10 cellular contexts compared by ENCODE assay signal in the genomic region with DNA sequence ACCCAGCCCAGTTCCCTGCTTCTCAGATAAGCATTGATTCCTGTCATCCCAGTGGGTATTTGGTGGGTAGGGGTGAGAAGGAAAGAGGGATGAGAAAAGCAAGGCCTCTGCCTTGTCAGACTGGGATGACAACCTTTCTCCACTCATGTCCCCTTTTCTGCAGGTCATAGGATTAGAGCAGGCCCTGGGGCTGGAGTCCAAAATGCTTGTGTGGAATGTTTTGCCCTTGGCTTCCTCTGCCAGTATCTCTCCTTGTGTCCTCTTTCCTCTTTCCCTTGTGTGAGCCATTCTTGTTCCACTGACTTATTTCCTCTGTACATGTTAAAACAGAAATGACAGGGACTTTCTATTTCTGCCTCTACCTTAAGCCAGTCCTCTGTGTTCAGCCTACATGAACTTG. TPM values are rescaled to one million over a fixed set of nuclear protein-coding genes. Genes with fewer than 3 reads are reported as not detected.
DNase-seq lines count a peak whose midpoint lies in the region; ATAC-seq, FAIRE-seq and TF ChIP-seq lines count a peak whose summit lies in the region.
"Had no signal": no experiment of that assay in that cellular context is flagged by ENCODE, and none has a peak within 500 bp of the region (broad histone marks: within the 10 kb centered on the region; RNA-seq: fewer than 3 reads in every experiment).

No MANE protein-coding gene starts in this region.

- H3K9ac ChIP-seq in SK-N-SH = 0 out of 2 replicates have a peak overlapping the region, but pooled peaks have one; percentile 24
- H3K9ac ChIP-seq in astrocyte (ENCODE audit: low read length) = no peak overlapping the region

- H3K27ac ChIP-seq in SK-N-SH (ENCODE audit: low read depth in 2 of 2, low read length in 1 of 2) (peak overlapping the region in 1 of 2 experiments; percentile 14; a peak in 1 of 4 replicates), astrocyte (ENCODE audit: low read depth, low read length) (no peak overlapping the region), right lobe of liver (peak overlapping the region in 1 of 3 donors; percentile 14), suprapubic skin (peak overlapping the region; percentile 94)
- H3K27ac ChIP-seq: 22Rv1 had no signal

- H3K9me2 ChIP-seq in SK-N-SH = no peaks in the 10 kb centered on the region

- peaks cover 4% of the 10 kb centered on the region for H3F3A ChIP-seq in SK-N-SH (replicated peaks; ENCODE audit: insufficient read depth)

- H3K9me3 ChIP-seq in SK-N-SH = no peaks in the 10 kb centered on the region
- no peaks in the 10 kb centered on the region for H3K9me3 ChIP-seq in astrocyte (ENCODE audit: insufficient read depth, low read depth, low read length)
- no peaks in the 10 kb centered on the region for H3K9me3 ChIP-seq in right lobe of liver
- H3K9me3 ChIP-seq in suprapubic skin = no peaks in the 10 kb centered on the region

- H3K4me3 ChIP-seq in SK-N-SH (ENCODE audit: low read depth in 2 of 2, low read length in 1 of 2) (no peak overlapping the region), astrocyte (ENCODE audit: insufficient read depth, low read depth, low read length) (no peak overlapping the region), right lobe of liver (no peak overlapping the region), suprapubic skin (no peak overlapping the region)

- ATAC-seq in SK-N-SH treated with all-trans-retinoic acid at 6 μM for 48 hours (no peak), right lobe of liver (peak in 3 of 4 donors; percentile 8 to 40 (median 26))

- peak overlapping the region; percentile 58 for H3K27ac Mint-ChIP-seq in astrocyte (ENCODE audit: unreplicated experiment)

- no peak for TF ChIP-seq RAD21 in SK-N-SH (IDR thresholded peaks at IDR 0.05; ENCODE audit: low read length)

- peaks cover 22% of the 10 kb centered on the region for H3K4me1 Mint-ChIP-seq in astrocyte (ENCODE audit: low read depth, unreplicated experiment)

- H2AFZ ChIP-seq in SK-N-SH (ENCODE audit: low read depth) (no peak overlapping the region), astrocyte (ENCODE audit: low read depth, low read length) (no peak overlapping the region)

- intact Hi-C loops in right lobe of liver (cut with DNase I) = no loop called here

- no peaks in the 10 kb centered on the region for H3K27me3 Mint-ChIP-seq in astrocyte (ENCODE audit: low read depth, unreplicated experiment)

- TF ChIP-seq EP300 in SK-N-SH (IDR thresholded peaks at IDR 0.05; ENCODE audit: borderline replicate concordance in 1 of 2, low read depth in 1 of 2, low read length in 1 of 2) (no peak), suprapubic skin (IDR thresholded peaks at IDR 0.05) (no peak)

- H3K36me3 Mint-ChIP-seq in astrocyte (ENCODE audit: low read depth, unreplicated experiment) = peaks cover 3% of the 10 kb centered on the region

- CTCF ChIA-PET in SK-N-SH (lab: Yijun Ruan, JAX) = interaction anchor here (0.6 to 1.3 kb wide), 2 partner anchors 65 to 126 kb away, joined by 3 read pairs; no protein-coding TSS in a partner anchor

- H4K20me1 ChIP-seq in SK-N-SH (ENCODE audit: insufficient read depth) (peaks cover 63% of the 10 kb centered on the region), astrocyte (ENCODE audit: insufficient read depth, low read length) (peaks cover 43% of the 10 kb centered on the region)

- TF ChIP-seq CTCF in SK-N-SH (IDR thresholded peaks at IDR 0.05) (no peak), astrocyte (IDR thresholded peaks at IDR 0.05; ENCODE audit: insufficient read depth, low read depth, low read length) (no peak), right lobe of liver (IDR thresholded peaks at IDR 0.05) (no peak), suprapubic skin (IDR thresholded peaks at IDR 0.05) (no peak)

- H3K36me3 ChIP-seq in SK-N-SH (replicated peaks in 1 of 2; ENCODE audit: control insufficient read depth in 1 of 2, insufficient read depth in 2 of 2, low read length in 1 of 2) (peaks cover 0 to 15% of the 10 kb centered on the region in 2 experiments), astrocyte (ENCODE audit: insufficient read depth, low read length) (no peaks in the 10 kb centered on the region), right lobe of liver (no peaks in the 10 kb centered on the region), suprapubic skin (peaks cover 3% of the 10 kb centered on the region)

- H3K4me3 Mint-ChIP-seq in astrocyte (ENCODE audit: unreplicated experiment) = peak overlapping the region; percentile 99

- H3K4me1 ChIP-seq in SK-N-SH (ENCODE audit: control insufficient read depth in 1 of 2, insufficient read depth in 2 of 2, low read depth in 1 of 2, low read length in 1 of 2) (peaks cover 23 to 24% of the 10 kb centered on the region in 2 experiments; a peak in 3 of 4 replicates), astrocyte (ENCODE audit: insufficient read depth, low read length) (peaks cover 29% of the 10 kb centered on the region), right lobe of liver (peaks cover 0 to 32% (median 6%) of the 10 kb centered on the region in 4 donors), suprapubic skin (peaks cover 52% of the 10 kb centered on the region)

- H3K4me2 ChIP-seq in SK-N-SH = peak overlapping the region; percentile 96
- H3K4me2 ChIP-seq in astrocyte (ENCODE audit: low read length) = peak overlapping the region; percentile 97

- H3K27me3 ChIP-seq in SK-N-SH (ENCODE audit: insufficient read depth) = no peaks in the 10 kb centered on the region
- no peaks in the 10 kb centered on the region for H3K27me3 ChIP-seq in astrocyte (ENCODE audit: insufficient read depth, low read length)
- H3K27me3 ChIP-seq in right lobe of liver = no peaks in the 10 kb centered on the region
- no peaks in the 10 kb centered on the region for H3K27me3 ChIP-seq in suprapubic skin

- no peak for TF ChIP-seq POLR2A in right lobe of liver (IDR thresholded peaks at IDR 0.05)
- no peak for TF ChIP-seq POLR2A in suprapubic skin (IDR thresholded peaks at IDR 0.05)

- DNase-seq in SK-N-SH = no peak
- no peak for DNase-seq in astrocyte (ENCODE audit: low read depth)
- no peak for DNase-seq in right lobe of liver
- DNase-seq in suprapubic skin (ENCODE audit: low spot score in 2 of 2) = no peak
- DNase-seq in NCI-H2029 (lab: John Stamatoyannopoulos, UW) = no peak
- DNase-seq in anterior cingulate cortex (lab: John Stamatoyannopoulos, UW) = no peak
- DNase-seq in NCI-H2107 (lab: John Stamatoyannopoulos, UW) = no peak
- DNase-seq: NCI-H187 had no signal

- no peaks in the 10 kb centered on the region for H3K9me3 Mint-ChIP-seq in astrocyte (ENCODE audit: unreplicated experiment)

- peaks cover 91% of the 10 kb centered on the region for H3K79me2 ChIP-seq in SK-N-SH (ENCODE audit: insufficient read depth)
- peaks cover 85% of the 10 kb centered on the region for H3K79me2 ChIP-seq in astrocyte (ENCODE audit: insufficient read depth, low read length)

- POLR2A ChIA-PET in SK-N-SH (lab: Yijun Ruan, JAX) = no interaction called here

- no peak for FAIRE-seq in astrocyte (lab: Jason Lieb, UNC)

TF ChIP-seq in SK-N-SH, 30 proteins besides CTCF, POLR2A, EP300 and RAD21:
- TF ChIP-seq TEAD4 (IDR thresholded peaks at IDR 0.05; ENCODE audit: borderline replicate concordance, insufficient read depth) = no peak
- TF ChIP-seq, protein P1, sequence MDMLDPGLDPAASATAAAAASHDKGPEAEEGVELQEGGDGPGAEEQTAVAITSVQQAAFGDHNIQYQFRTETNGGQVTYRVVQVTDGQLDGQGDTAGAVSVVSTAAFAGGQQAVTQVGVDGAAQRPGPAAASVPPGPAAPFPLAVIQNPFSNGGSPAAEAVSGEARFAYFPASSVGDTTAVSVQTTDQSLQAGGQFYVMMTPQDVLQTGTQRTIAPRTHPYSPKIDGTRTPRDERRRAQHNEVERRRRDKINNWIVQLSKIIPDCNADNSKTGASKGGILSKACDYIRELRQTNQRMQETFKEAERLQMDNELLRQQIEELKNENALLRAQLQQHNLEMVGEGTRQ (IDR thresholded peaks at IDR 0.05; ENCODE audit: borderline replicate concordance, low read depth, low read length) = no peak
- TF ChIP-seq TAF1 (IDR thresholded peaks at IDR 0.05; ENCODE audit: borderline replicate concordance, low read depth, low read length) = no peak

TF ChIP-seq in SK-N-SH treated with all-trans-retinoic acid at 6 μM for 48 hours, 23 proteins besides CTCF, POLR2A, EP300 and RAD21 (continues in another document):
- TF ChIP-seq SNAI2 (CRISPR knock-in tag; IDR thresholded peaks at IDR 0.05) = no peak
- TF ChIP-seq, protein P2, sequence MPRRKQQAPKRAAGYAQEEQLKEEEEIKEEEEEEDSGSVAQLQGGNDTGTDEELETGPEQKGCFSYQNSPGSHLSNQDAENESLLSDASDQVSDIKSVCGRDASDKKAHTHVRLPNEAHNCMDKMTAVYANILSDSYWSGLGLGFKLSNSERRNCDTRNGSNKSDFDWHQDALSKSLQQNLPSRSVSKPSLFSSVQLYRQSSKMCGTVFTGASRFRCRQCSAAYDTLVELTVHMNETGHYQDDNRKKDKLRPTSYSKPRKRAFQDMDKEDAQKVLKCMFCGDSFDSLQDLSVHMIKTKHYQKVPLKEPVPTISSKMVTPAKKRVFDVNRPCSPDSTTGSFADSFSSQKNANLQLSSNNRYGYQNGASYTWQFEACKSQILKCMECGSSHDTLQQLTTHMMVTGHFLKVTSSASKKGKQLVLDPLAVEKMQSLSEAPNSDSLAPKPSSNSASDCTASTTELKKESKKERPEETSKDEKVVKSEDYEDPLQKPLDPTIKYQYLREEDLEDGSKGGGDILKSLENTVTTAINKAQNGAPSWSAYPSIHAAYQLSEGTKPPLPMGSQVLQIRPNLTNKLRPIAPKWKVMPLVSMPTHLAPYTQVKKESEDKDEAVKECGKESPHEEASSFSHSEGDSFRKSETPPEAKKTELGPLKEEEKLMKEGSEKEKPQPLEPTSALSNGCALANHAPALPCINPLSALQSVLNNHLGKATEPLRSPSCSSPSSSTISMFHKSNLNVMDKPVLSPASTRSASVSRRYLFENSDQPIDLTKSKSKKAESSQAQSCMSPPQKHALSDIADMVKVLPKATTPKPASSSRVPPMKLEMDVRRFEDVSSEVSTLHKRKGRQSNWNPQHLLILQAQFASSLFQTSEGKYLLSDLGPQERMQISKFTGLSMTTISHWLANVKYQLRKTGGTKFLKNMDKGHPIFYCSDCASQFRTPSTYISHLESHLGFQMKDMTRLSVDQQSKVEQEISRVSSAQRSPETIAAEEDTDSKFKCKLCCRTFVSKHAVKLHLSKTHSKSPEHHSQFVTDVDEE (CRISPR knock-in tag; IDR thresholded peaks at IDR 0.05) = no peak

RNA-seq across cellular contexts. Expression of a gene that starts 4.1 kb away (rescaled TPM):
- 96.1 and 144 TPM in 2 replicates for polyA plus RNA-seq in SK-N-SH (2012; rRNA removed)
- polyA plus RNA-seq in SK-N-SH (2012; cell fraction: cytosol; rRNA removed) = 88.6 and 104 TPM in 2 replicates
- polyA plus RNA-seq in SK-N-SH (2012; cell fraction: nucleus; rRNA removed) = 164 and 210 TPM in 2 replicates
- total RNA-seq in astrocyte = 103 and 114 TPM in 2 replicates
- 10 to 100 TPM in 4 of 6 experiments, 1 to 10 TPM in 2; 8.7 to 59.3 (median 23.3) TPM for total RNA-seq in right lobe of liver
- 100 to 1,000 TPM; 164 to 220 (median 166) TPM for total RNA-seq in suprapubic skin
